30 cellular contexts compared by ENCODE assay signal in the genomic region with DNA sequence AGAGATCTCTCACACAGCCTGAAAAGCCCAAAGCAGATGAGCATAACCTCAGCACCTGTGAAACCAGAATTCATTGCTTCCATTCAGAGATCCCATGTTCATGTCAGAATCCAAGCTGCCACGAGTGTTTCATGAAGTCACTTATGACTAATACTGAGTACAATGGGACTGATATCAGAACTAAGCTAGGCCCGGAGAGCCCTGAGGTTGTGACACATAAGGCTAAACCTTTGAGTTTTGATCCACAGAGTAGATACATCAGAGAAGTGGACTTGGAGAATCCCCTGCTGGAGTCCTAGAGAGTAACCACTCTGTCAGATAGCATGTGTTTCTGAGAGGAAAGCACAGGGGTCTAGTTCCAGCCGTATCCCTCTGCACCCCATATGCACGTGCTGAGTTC. TPM values are rescaled to one million over a fixed set of nuclear protein-coding genes. Genes with fewer than 3 reads are reported as not detected.
"Had no signal": no experiment of that assay in that cellular context is flagged by ENCODE, and none has a peak within 500 bp of the region (broad histone marks: within the 10 kb centered on the region; RNA-seq: fewer than 3 reads in every experiment).

No MANE protein-coding gene starts in this region.

- H3K36me3 Mint-ChIP-seq: activated CD8-positive, alpha-beta memory T cell treated with anti-CD3 and anti-CD28 coated beads, Interleukin-2, amount 10 ng/mL, durations not matched to agents 7 days and 5 days; immature natural killer cell; stimulated activated naive B cell treated with anti-CD40 and anti-IgM and Interleukin-4, amounts not matched to agents 10 μg/mL and 1 μg/mL and 100 μg/mL, for 72 hours; WTC11 had no signal

- H3K4me3 Mint-ChIP-seq: activated CD8-positive, alpha-beta memory T cell treated with anti-CD3 and anti-CD28 coated beads, Interleukin-2, amount 10 ng/mL, durations not matched to agents 7 days and 5 days; activated CD8-positive, alpha-beta T cell treated with anti-CD3 and anti-CD28 coated beads, Interleukin-2, amount 10 ng/mL, durations not matched to agents 7 days and 5 days; activated naive CD8-positive, alpha-beta T cell treated with anti-CD3 and anti-CD28 coated beads, Interleukin-2, amount 50 U/mL, for 24 hours; dendritic cell treated with granulocyte-macrophage colony-stimulating factor and Interleukin-4, amounts not matched to agents 40 ng/mL and 50 ng/mL, for 4 days; immature natural killer cell; naive thymus-derived CD8-positive, alpha-beta T cell; stimulated activated naive B cell treated with anti-CD40 and anti-IgM and Interleukin-4, amounts not matched to agents 10 μg/mL and 1 μg/mL and 100 μg/mL, for 72 hours; WTC11 had no signal

- H3K27ac Mint-ChIP-seq: activated CD8-positive, alpha-beta memory T cell treated with anti-CD3 and anti-CD28 coated beads, Interleukin-2, amount 10 ng/mL, durations not matched to agents 7 days and 5 days; activated CD8-positive, alpha-beta T cell treated with anti-CD3 and anti-CD28 coated beads, Interleukin-2, amount 10 ng/mL, durations not matched to agents 7 days and 5 days; activated naive CD8-positive, alpha-beta T cell treated with anti-CD3 and anti-CD28 coated beads, Interleukin-2, amount 50 U/mL, for 24 hours; dendritic cell treated with granulocyte-macrophage colony-stimulating factor and Interleukin-4, amounts not matched to agents 40 ng/mL and 50 ng/mL, for 4 days; immature natural killer cell; naive thymus-derived CD8-positive, alpha-beta T cell; stimulated activated naive B cell treated with anti-CD40 and anti-IgM and Interleukin-4, amounts not matched to agents 10 μg/mL and 1 μg/mL and 100 μg/mL, for 72 hours; WTC11 had no signal

- H3K4me1 ChIP-seq: heart left ventricle, lower lobe of right lung, right atrium auricular region, upper lobe of left lung had no signal

- H3K9me3 Mint-ChIP-seq: activated naive CD8-positive, alpha-beta T cell treated with anti-CD3 and anti-CD28 coated beads, Interleukin-2, amount 50 U/mL, for 24 hours; dendritic cell treated with granulocyte-macrophage colony-stimulating factor and Interleukin-4, amounts not matched to agents 40 ng/mL and 50 ng/mL, for 4 days; naive thymus-derived CD8-positive, alpha-beta T cell had no signal

- H3K4me1 Mint-ChIP-seq: activated CD8-positive, alpha-beta memory T cell treated with anti-CD3 and anti-CD28 coated beads, Interleukin-2, amount 10 ng/mL, durations not matched to agents 7 days and 5 days; activated naive CD8-positive, alpha-beta T cell treated with anti-CD3 and anti-CD28 coated beads, Interleukin-2, amount 50 U/mL, for 24 hours; immature natural killer cell; naive thymus-derived CD8-positive, alpha-beta T cell; stimulated activated naive B cell treated with anti-CD40 and anti-IgM and Interleukin-4, amounts not matched to agents 10 μg/mL and 1 μg/mL and 100 μg/mL, for 72 hours; WTC11 had no signal

- H3K27me3 ChIP-seq: heart left ventricle, right atrium auricular region, upper lobe of left lung had no signal

- H3K27me3 Mint-ChIP-seq: activated naive CD8-positive, alpha-beta T cell treated with anti-CD3 and anti-CD28 coated beads, Interleukin-2, amount 50 U/mL, for 24 hours; dendritic cell treated with granulocyte-macrophage colony-stimulating factor and Interleukin-4, amounts not matched to agents 40 ng/mL and 50 ng/mL, for 4 days; stimulated activated naive B cell treated with anti-CD40 and anti-IgM and Interleukin-4, amounts not matched to agents 10 μg/mL and 1 μg/mL and 100 μg/mL, for 72 hours had no signal

- H3K4me3 ChIP-seq: heart left ventricle, lower lobe of right lung, right atrium auricular region, smooth muscle cell, thoracic aorta, upper lobe of left lung had no signal

- DNase-seq: activated CD4-positive, alpha-beta T cell treated with anti-CD3 and anti-CD28 coated beads for 1 hour; activated CD8-positive, alpha-beta memory T cell treated with anti-CD3 and anti-CD28 coated beads, Interleukin-2, amount 10 ng/mL, durations not matched to agents 7 days and 5 days; activated CD8-positive, alpha-beta T cell treated with anti-CD3 and anti-CD28 coated beads, Interleukin-2, amount 10 ng/mL, durations not matched to agents 7 days and 5 days; activated gamma-delta T cell; activated naive CD4-positive, alpha-beta T cell treated with anti-CD3 and anti-CD28 coated beads, Interleukin-2, amount 50 U/mL, for 16 hours; activated naive CD8-positive, alpha-beta T cell treated with anti-CD3 and anti-CD28 coated beads, Interleukin-2, amount 50 U/mL, for 24 hours; amygdala; central memory CD4-positive, alpha-beta T cell; effector CD4-positive, alpha-beta T cell; foreskin fibroblast; heart left ventricle; hypothalamus; immature natural killer cell; lower lobe of right lung; mesenchymal stem cell; naive thymus-derived CD8-positive, alpha-beta T cell; stimulated activated CD4-positive, alpha-beta T cell treated with anti-CD3 and anti-CD28 coated beads, Interleukin-1b, Interleukin-23, amount 100 ng/mL, for 48 hours; stimulated activated CD4-positive, alpha-beta T cell treated with anti-CD3 and anti-CD28 coated beads, Interleukin-4, amount 100 ng/mL, for 4 hours; stimulated activated CD8-positive, alpha-beta memory T cell treated with anti-CD3 and anti-CD28 coated beads, Interleukin-4, amount 100 ng/mL, for 48 hours; stimulated activated naive B cell treated with anti-CD40 and anti-IgM and Interleukin-4, amounts not matched to agents 10 μg/mL and 1 μg/mL and 100 μg/mL, for 72 hours; T-helper 2 cell; upper lobe of left lung had no signal

- H3K4me2 ChIP-seq: smooth muscle cell had no signal

- H3K27ac ChIP-seq: epithelial cell of prostate, heart left ventricle, lower lobe of right lung, right atrium auricular region, thoracic aorta, upper lobe of left lung had no signal

- ATAC-seq: activated CD8-positive, alpha-beta memory T cell treated with anti-CD3 and anti-CD28 coated beads, Interleukin-2, amount 10 ng/mL, durations not matched to agents 7 days and 5 days; activated CD8-positive, alpha-beta T cell treated with anti-CD3 and anti-CD28 coated beads, Interleukin-2, amount 10 ng/mL, durations not matched to agents 7 days and 5 days; activated naive CD8-positive, alpha-beta T cell treated with anti-CD3 and anti-CD28 coated beads, Interleukin-2, amount 50 U/mL, for 24 hours; heart left ventricle; lower lobe of right lung; naive thymus-derived CD8-positive, alpha-beta T cell; WTC11 had no signal

- H3K36me3 ChIP-seq: heart left ventricle, lower lobe of right lung, right atrium auricular region, thoracic aorta, upper lobe of left lung had no signal

- H3K9me3 ChIP-seq: heart left ventricle, lower lobe of right lung, right atrium auricular region, thoracic aorta, upper lobe of left lung had no signal

RNA-seq across cellular contexts. Expression of a gene that starts 0.9 kb away (rescaled TPM):
- total RNA-seq: activated CD8-positive, alpha-beta memory T cell treated with anti-CD3 and anti-CD28 coated beads, Interleukin-2, amount 10 ng/mL, durations not matched to agents 7 days and 5 days; activated CD8-positive, alpha-beta T cell treated with anti-CD3 and anti-CD28 coated beads, Interleukin-2, amount 10 ng/mL, durations not matched to agents 7 days and 5 days; lower lobe of right lung; naive thymus-derived CD8-positive, alpha-beta T cell; pulmonary artery endothelial cell; right atrium auricular region; smooth muscle cell; subcutaneous adipose tissue; thoracic aorta had no signal
- polyA plus RNA-seq: heart left ventricle; immature natural killer cell; naive thymus-derived CD8-positive, alpha-beta T cell; smooth muscle cell had no signal
